Comparison of ENCODE assay signal across 30 cellular contexts in genomic region chr3:187336322-187336721, GRCh38. TPM values are rescaled to one million over a fixed set of nuclear protein-coding genes. Genes with fewer than 3 reads are reported as not detected.
"Had no signal": no experiment of that assay in that cellular context is flagged by ENCODE, and none has a peak within 500 bp of the region (broad histone marks: within the 10 kb centered on the region; RNA-seq: fewer than 3 reads in every experiment).

No MANE protein-coding gene starts in this region.

- H3K9me3 Mint-ChIP-seq: activated CD4-positive, alpha-beta T cell treated with anti-CD3 and anti-CD28 coated beads, Interleukin-2, amount 10 ng/mL, durations not matched to agents 7 days and 5 days; activated naive CD4-positive, alpha-beta T cell treated with anti-CD3 and anti-CD28 coated beads, Interleukin-2, amount 50 U/mL, for 24 hours; activated naive CD8-positive, alpha-beta T cell treated with anti-CD3 and anti-CD28 coated beads, Interleukin-2, amount 10 ng/mL, durations not matched to agents 7 days and 5 days; activated T-cell treated with anti-CD3 and anti-CD28 coated beads, Interleukin-2, amount 50 U/mL, for 24 hours; activated T-helper 2 cell treated with anti-CD3 and anti-CD28 coated beads, Interferon-gamma antibody, Interleukin-2, Interleukin-4, amounts not matched to agents 10 μg/mL and 5 μg/mL and 100 μg/mL, durations not matched to agents 14 hours and 24 hours and 36 hours; IgD-negative memory B cell had no signal

- H3K36me3 Mint-ChIP-seq: activated naive CD4-positive, alpha-beta T cell treated with anti-CD3 and anti-CD28 coated beads, Interleukin-2, amount 50 U/mL, for 24 hours; activated naive CD8-positive, alpha-beta T cell treated with anti-CD3 and anti-CD28 coated beads, Interleukin-2, amount 10 ng/mL, durations not matched to agents 7 days and 5 days; IgD-negative memory B cell had no signal

- H3K27me3 Mint-ChIP-seq: activated naive CD4-positive, alpha-beta T cell treated with anti-CD3 and anti-CD28 coated beads, Interleukin-2, amount 50 U/mL, for 24 hours had no signal

- ATAC-seq: activated CD4-positive, alpha-beta T cell treated with anti-CD3 and anti-CD28 coated beads for 36 hours; activated CD8-positive, alpha-beta T cell treated with anti-CD3 and anti-CD28 coated beads, Interleukin-2, amount 10 ng/mL, durations not matched to agents 7 days and 5 days; Panc1 had no signal

- H3K4me1 Mint-ChIP-seq: activated CD4-positive, alpha-beta T cell treated with anti-CD3 and anti-CD28 coated beads for 36 hours; activated CD4-positive, alpha-beta T cell treated with anti-CD3 and anti-CD28 coated beads, Interleukin-2, amount 10 ng/mL, durations not matched to agents 7 days and 5 days; activated naive CD4-positive, alpha-beta T cell treated with anti-CD3 and anti-CD28 coated beads, Interleukin-2, amount 50 U/mL, for 24 hours; activated naive CD8-positive, alpha-beta T cell treated with anti-CD3 and anti-CD28 coated beads, Interleukin-2, amount 10 ng/mL, durations not matched to agents 7 days and 5 days; IgD-negative memory B cell had no signal

- H3K27ac Mint-ChIP-seq: activated CD4-positive, alpha-beta T cell treated with anti-CD3 and anti-CD28 coated beads for 36 hours; activated CD4-positive, alpha-beta T cell treated with anti-CD3 and anti-CD28 coated beads, Interleukin-2, amount 10 ng/mL, durations not matched to agents 7 days and 5 days; activated CD8-positive, alpha-beta T cell treated with anti-CD3 and anti-CD28 coated beads, Interleukin-2, amount 10 ng/mL, durations not matched to agents 7 days and 5 days; activated naive CD4-positive, alpha-beta T cell treated with anti-CD3 and anti-CD28 coated beads, Interleukin-2, amount 50 U/mL, for 24 hours; activated naive CD8-positive, alpha-beta T cell treated with anti-CD3 and anti-CD28 coated beads, Interleukin-2, amount 10 ng/mL, durations not matched to agents 7 days and 5 days; activated T-cell treated with anti-CD3 and anti-CD28 coated beads, Interleukin-2, amount 50 U/mL, for 24 hours; activated T-helper 2 cell treated with anti-CD3 and anti-CD28 coated beads, Interferon-gamma antibody, Interleukin-2, Interleukin-4, amounts not matched to agents 10 μg/mL and 5 μg/mL and 100 μg/mL, durations not matched to agents 14 hours and 24 hours and 36 hours; IgD-negative memory B cell had no signal

- DNase-seq: activated CD4-positive, alpha-beta T cell treated with anti-CD3 and anti-CD28 coated beads for 36 hours; activated CD4-positive, alpha-beta T cell treated with anti-CD3 and anti-CD28 coated beads, Interleukin-2, amount 10 ng/mL, durations not matched to agents 7 days and 5 days; activated CD4-positive, alpha-beta T cell treated with anti-CD3 and anti-CD28 coated beads, Interleukin-2, amount 50 U/mL, for 48 hours; activated CD8-positive, alpha-beta T cell treated with anti-CD3 and anti-CD28 coated beads, Interleukin-2, amount 10 ng/mL, durations not matched to agents 7 days and 5 days; activated gamma-delta T cell; activated naive CD4-positive, alpha-beta T cell treated with Interleukin-2 at 50 U/mL for 16 hours; activated naive CD8-positive, alpha-beta T cell treated with anti-CD3 and anti-CD28 coated beads, Interleukin-2, amount 10 ng/mL, durations not matched to agents 7 days and 5 days; activated T-cell treated with anti-CD3 and anti-CD28 coated beads, Interleukin-2, amount 50 U/mL, for 24 hours; amygdala; Karpas-422; KBM-7; NCI-H1436 treated with DMSO at 0.1 percent for 48 hours; NCI-H1694 treated with DMSO at 0.1 percent for 48 hours; NCI-H2029; NCI-H345; NCI-H510A; NCI-H526; NCI-H774; SHP77; SJCRH30; T1000 had no signal

- H3K4me3 Mint-ChIP-seq: activated CD4-positive, alpha-beta T cell treated with anti-CD3 and anti-CD28 coated beads for 36 hours; activated CD4-positive, alpha-beta T cell treated with anti-CD3 and anti-CD28 coated beads, Interleukin-2, amount 10 ng/mL, durations not matched to agents 7 days and 5 days; activated CD8-positive, alpha-beta T cell treated with anti-CD3 and anti-CD28 coated beads, Interleukin-2, amount 10 ng/mL, durations not matched to agents 7 days and 5 days; activated naive CD4-positive, alpha-beta T cell treated with anti-CD3 and anti-CD28 coated beads, Interleukin-2, amount 50 U/mL, for 24 hours; activated naive CD8-positive, alpha-beta T cell treated with anti-CD3 and anti-CD28 coated beads, Interleukin-2, amount 10 ng/mL, durations not matched to agents 7 days and 5 days; activated T-cell treated with anti-CD3 and anti-CD28 coated beads, Interleukin-2, amount 50 U/mL, for 24 hours; IgD-negative memory B cell had no signal

RNA-seq across cellular contexts. Expression of gene RTP4, which starts 31.9 kb away (rescaled TPM):
- total RNA-seq: ascending aorta, MCF 10A, SJCRH30 had no signal

RNA-seq across cellular contexts. Expression of gene MASP1, which starts 44.8 kb away (rescaled TPM):
- total RNA-seq: activated CD4-positive, alpha-beta T cell treated with anti-CD3 and anti-CD28 coated beads for 36 hours; activated CD4-positive, alpha-beta T cell treated with anti-CD3 and anti-CD28 coated beads, Interleukin-2, amount 10 ng/mL, durations not matched to agents 7 days and 5 days; activated CD8-positive, alpha-beta T cell treated with anti-CD3 and anti-CD28 coated beads, Interleukin-2, amount 10 ng/mL, durations not matched to agents 7 days and 5 days; activated naive CD8-positive, alpha-beta T cell treated with anti-CD3 and anti-CD28 coated beads, Interleukin-2, amount 10 ng/mL, durations not matched to agents 7 days and 5 days; activated T-helper 2 cell treated with anti-CD3 and anti-CD28 coated beads, Interferon-gamma antibody, Interleukin-2, Interleukin-4, amounts not matched to agents 10 μg/mL and 5 μg/mL and 100 μg/mL, durations not matched to agents 14 hours and 24 hours and 36 hours; MCF 10A; RPMI7951; T-helper 1 cell treated with Interleukin-12 subunit alpha and Interleukin-12 subunit beta and Interleukin-4 antibody, amounts not matched to agents 30 ng/mL and 1 ng/mL, for 36 hours; T-helper 2 cell treated with Interferon-gamma antibody and Interleukin-4, amounts not matched to agents 100 ng/mL and 5 ng/mL, for 36 hours had no signal
